21 cellular contexts compared by ENCODE assay signal in genomic region chr11:1127664-1128162, GRCh38. TPM values are rescaled to one million over a fixed set of nuclear protein-coding genes. Genes with fewer than 3 reads are reported as not detected.
DNase-seq lines count a peak whose midpoint lies in the region; ATAC-seq and TF ChIP-seq lines count a peak whose summit lies in the region.
"Had no signal": no experiment of that assay in that cellular context is flagged by ENCODE, and none has a peak within 500 bp of the region (broad histone marks: within the 10 kb centered on the region; RNA-seq: fewer than 3 reads in every experiment).

No MANE protein-coding gene starts in this region.

- no peak overlapping the region for H3K9ac ChIP-seq in endodermal cell (ENCODE audit: extremely low read depth, low read length, poor library complexity, severe bottlenecking)
- H3K9ac ChIP-seq: KMS-11 had no signal

- H3K27me3 ChIP-seq in endodermal cell (ENCODE audit: control insufficient read depth, insufficient read depth, low read length, poor library complexity, severe bottlenecking): peaks cover 7% of the 10 kb centered on the region
- H3K27me3 ChIP-seq: SJSA1 had no signal

- no peak overlapping the region for H3K4me3 ChIP-seq in endodermal cell (ENCODE audit: low read length)
- H3K4me3 ChIP-seq: SJSA1 had no signal

- H3K9me3 Mint-ChIP-seq in endodermal cell: no peaks in the 10 kb centered on the region
- peaks cover 9% of the 10 kb centered on the region for H3K9me3 Mint-ChIP-seq in neural crest cell
- no peaks in the 10 kb centered on the region for H3K9me3 Mint-ChIP-seq in type B pancreatic cell

- no peaks in the 10 kb centered on the region for H3K4me1 ChIP-seq in endodermal cell (ENCODE audit: control insufficient read depth, insufficient read depth, low read length)
- H3K4me1 ChIP-seq: SJSA1 had no signal

- no peaks in the 10 kb centered on the region for H3K9me3 ChIP-seq in endodermal cell (ENCODE audit: control insufficient read depth, low read length)
- H3K9me3 ChIP-seq: SJSA1 had no signal

- peak; percentile 32 for DNase-seq in activated CD8-positive, alpha-beta memory T cell treated with anti-CD3 and anti-CD28 coated beads, Interleukin-2, amount 50 U/mL, for 48 hours
- no peak for DNase-seq in activated CD8-positive, alpha-beta memory T cell treated with anti-CD3 and anti-CD28 coated beads for 24 hours
- DNase-seq in endodermal cell (peak; percentile 33), neural crest cell (ENCODE audit: low read depth, low spot score) (no peak), type B pancreatic cell (ENCODE audit: extremely low spot score, unreplicated experiment) (no peak), NOMO-1 treated with dmso at 0.1 percent for 144 hours (lab: John Stamatoyannopoulos, UW; ENCODE audit: unreplicated experiment) (no peak)
- DNase-seq: 8988T; CD8-positive, alpha-beta T cell; DMS79; HCEC 1CT; NCI-H1436; NCI-H2029; NCI-H2171; NCI-H774 had no signal

- no peak overlapping the region for H3K27ac ChIP-seq in endodermal cell (ENCODE audit: low read depth, low read length)
- H3K27ac ChIP-seq: KMS-11, SJSA1 had no signal

- TF ChIP-seq CTCF in endodermal cell (conservative IDR thresholded peaks at IDR 0.05) (no peak), neural crest cell (conservative IDR thresholded peaks at IDR 0.05) (no peak), type B pancreatic cell (conservative IDR thresholded peaks at IDR 0.05) (no peak)

- no peak for ATAC-seq in HG03196 (IDR thresholded peaks at IDR 0.05; ENCODE audit: unreplicated experiment)
- ATAC-seq in HG02973 (IDR thresholded peaks at IDR 0.05; ENCODE audit: unreplicated experiment): no peak
- ATAC-seq: CD8-positive, alpha-beta T cell had no signal

- H3K27me3 Mint-ChIP-seq in endodermal cell (ENCODE audit: insufficient read depth) (peaks cover 5% of the 10 kb centered on the region), neural crest cell (ENCODE audit: low read depth) (peaks cover 12% of the 10 kb centered on the region), type B pancreatic cell (peaks cover 14% of the 10 kb centered on the region)

- H3K36me3 ChIP-seq in endodermal cell (ENCODE audit: control insufficient read depth, insufficient read depth, low read length): no peaks in the 10 kb centered on the region
- H3K36me3 ChIP-seq: SJSA1 had no signal

- H3K4me1 Mint-ChIP-seq in endodermal cell: no peaks in the 10 kb centered on the region
- H3K4me1 Mint-ChIP-seq in neural crest cell: no peaks in the 10 kb centered on the region
- H3K4me1 Mint-ChIP-seq in type B pancreatic cell (ENCODE audit: unreplicated experiment): no peaks in the 10 kb centered on the region

- H3K36me3 Mint-ChIP-seq in endodermal cell (ENCODE audit: low read depth) (no peaks in the 10 kb centered on the region), neural crest cell (ENCODE audit: low read depth) (no peaks in the 10 kb centered on the region), type B pancreatic cell (no peaks in the 10 kb centered on the region)
- H3K36me3 Mint-ChIP-seq: CD8-positive, alpha-beta T cell had no signal

- H3K27ac Mint-ChIP-seq in endodermal cell (peak overlapping the region; percentile 48), neural crest cell (ENCODE audit: unreplicated experiment) (peak overlapping the region; percentile 91), type B pancreatic cell (peak overlapping the region; percentile 29)
- H3K27ac Mint-ChIP-seq: CD8-positive, alpha-beta T cell had no signal

- 92 to 93% methylated on average over 13 to 14 of the region's 14 CpGs for WGBS in endodermal cell (ENCODE audit: insufficient coverage in 1 of 2, insufficient read length in 1 of 2), 2 experiments

- H3K4me3 Mint-ChIP-seq in endodermal cell: no peak overlapping the region
- H3K4me3 Mint-ChIP-seq in neural crest cell: no peak overlapping the region
- H3K4me3 Mint-ChIP-seq in type B pancreatic cell: no peak overlapping the region
- H3K4me3 Mint-ChIP-seq: CD8-positive, alpha-beta T cell had no signal

RNA-seq across cellular contexts. Expression of gene MUC5AC, which starts 30.0 kb away (rescaled TPM):
- total RNA-seq in endodermal cell (not detected), neural crest cell (not detected in 2 replicates), type B pancreatic cell (ENCODE audit: low replicate concordance) (0.10 and 1.4 TPM in 2 replicates)
- polyA plus RNA-seq in endodermal cell (2013, experiment 1 of 2): not detected
- polyA plus RNA-seq in endodermal cell (2013, experiment 2 of 2): not detected
- total RNA-seq: CD8-positive, alpha-beta T cell; M059J; NCI-H460 had no signal
- polyA plus RNA-seq: BJ had no signal

RNA-seq across cellular contexts. Expression of gene MUC2, which starts 53.0 kb away (rescaled TPM):
- total RNA-seq in endodermal cell (not detected), neural crest cell (not detected in 2 replicates), type B pancreatic cell (ENCODE audit: low replicate concordance) (1.5 and 2.7 TPM in 2 replicates)
- polyA plus RNA-seq in endodermal cell (2013, experiment 1 of 2): not detected
- polyA plus RNA-seq in endodermal cell (2013, experiment 2 of 2): not detected
- total RNA-seq: CD8-positive, alpha-beta T cell; M059J; NCI-H460; SJSA1 had no signal
- polyA plus RNA-seq: BJ had no signal

Comparison
In these comparisons a context has a peak if more than half of its experiments do, and no peak if none do; other contexts are left out.
1. DNase-seq: peak in activated CD8-positive, alpha-beta memory T cell treated with anti-CD3 and anti-CD28 coated beads, Interleukin-2, amount 50 U/mL, for 48 hours (single experiment) and endodermal cell (single experiment); none in activated CD8-positive, alpha-beta memory T cell treated with anti-CD3 and anti-CD28 coated beads for 24 hours (single experiment), neural crest cell (single experiment), type B pancreatic cell (single experiment) and NOMO-1 treated with dmso at 0.1 percent for 144 hours (single experiment).
2. H3K27ac Mint-ChIP-seq: peak in every context shown above with its lines; median percentile 91 in neural crest cell; 48 in endodermal cell; 29 in type B pancreatic cell.